Comparison of ENCODE assay signal across 22 cellular contexts in genomic region chr5:72326298-72326649, GRCh38. TPM values are rescaled to one million over a fixed set of nuclear protein-coding genes. Genes with fewer than 3 reads are reported as not detected.
DNase-seq lines count a peak whose midpoint lies in the region; ATAC-seq and TF ChIP-seq lines count a peak whose summit lies in the region.
"Had no signal": no experiment of that assay in that cellular context is flagged by ENCODE, and none has a peak within 500 bp of the region (broad histone marks: within the 10 kb centered on the region; RNA-seq: fewer than 3 reads in every experiment).

No MANE protein-coding gene starts in this region.

- H3K4me1 ChIP-seq in PC-3 (ENCODE audit: insufficient read depth, low read length), result peaks cover 36% of the 10 kb centered on the region
- H3K4me1 ChIP-seq in stomach, result peaks cover 0 to 10% (median 4%) of the 10 kb centered on the region in 4 donors

- H2AFZ ChIP-seq in PC-3 (ENCODE audit: low read length), result no peak overlapping the region

- H3K27me3 Mint-ChIP-seq in activated CD8-positive, alpha-beta memory T cell treated with anti-CD3 and anti-CD28 coated beads, Interleukin-2, amount 10 ng/mL, durations not matched to agents 7 days and 5 days, result no peaks in the 10 kb centered on the region
- no peaks in the 10 kb centered on the region for H3K27me3 Mint-ChIP-seq in activated CD4-positive, alpha-beta memory T cell treated with anti-CD3 and anti-CD28 coated beads, Interleukin-2, amount 10 ng/mL, durations not matched to agents 7 days and 5 days
- H3K27me3 Mint-ChIP-seq: activated naive CD8-positive, alpha-beta T cell treated with anti-CD3 and anti-CD28 coated beads, Interleukin-2, amount 50 U/mL, for 24 hours; IgD-negative memory B cell; progenitor cell of endocrine pancreas; T-cell had no signal

- H3K27ac Mint-ChIP-seq in activated CD8-positive, alpha-beta memory T cell treated with anti-CD3 and anti-CD28 coated beads, Interleukin-2, amount 10 ng/mL, durations not matched to agents 7 days and 5 days, result peak overlapping the region; percentile 48
- H3K27ac Mint-ChIP-seq in activated CD4-positive, alpha-beta memory T cell treated with anti-CD3 and anti-CD28 coated beads, Interleukin-2, amount 10 ng/mL, durations not matched to agents 7 days and 5 days, result no peak overlapping the region
- H3K27ac Mint-ChIP-seq: activated naive CD8-positive, alpha-beta T cell treated with anti-CD3 and anti-CD28 coated beads, Interleukin-2, amount 50 U/mL, for 24 hours; activated T-helper 2 cell treated with anti-CD3 and anti-CD28 coated beads, Interferon-gamma antibody, Interleukin-2, Interleukin-4, amounts not matched to agents 10 μg/mL and 5 μg/mL and 100 μg/mL, durations not matched to agents 14 hours and 24 hours and 36 hours; CD14-positive monocyte; progenitor cell of endocrine pancreas; T-cell had no signal

- H3F3A ChIP-seq in PC-3 (ENCODE audit: low read length, unreplicated experiment), result peaks cover 3% of the 10 kb centered on the region

- H3K9me3 ChIP-seq in PC-3 (ENCODE audit: low read length) (no peaks in the 10 kb centered on the region), stomach (no peaks in the 10 kb centered on the region)
- H3K9me3 ChIP-seq: heart right ventricle, sigmoid colon had no signal

- peaks cover 52% of the 10 kb centered on the region for H3K36me3 Mint-ChIP-seq in activated CD8-positive, alpha-beta memory T cell treated with anti-CD3 and anti-CD28 coated beads, Interleukin-2, amount 10 ng/mL, durations not matched to agents 7 days and 5 days
- H3K36me3 Mint-ChIP-seq in activated CD4-positive, alpha-beta memory T cell treated with anti-CD3 and anti-CD28 coated beads, Interleukin-2, amount 10 ng/mL, durations not matched to agents 7 days and 5 days (ENCODE audit: low read depth), result peaks cover 52% of the 10 kb centered on the region

- TF ChIP-seq CTCF in PC-3 (conservative IDR thresholded peaks at IDR 0.05; ENCODE audit: low read depth, low read length) (no peak), dorsolateral prefrontal cortex (IDR thresholded peaks at IDR 0.05 in 54 of 56, conservative IDR thresholded peaks at IDR 0.05 in 2 of 56; ENCODE audit: low read depth in 1 of 56, partially characterized antibody in 56 of 56) (no peak), stomach (IDR thresholded peaks at IDR 0.05) (no peak), GM20000 (IDR thresholded peaks at IDR 0.05; ENCODE audit: extremely low read depth, missing control alignments) (no peak)

- H3K27me3 ChIP-seq in PC-3 (ENCODE audit: low read length) (no peaks in the 10 kb centered on the region), dorsolateral prefrontal cortex (no peaks in the 10 kb centered on the region), stomach (no peaks in the 10 kb centered on the region)
- H3K27me3 ChIP-seq: heart right ventricle, sigmoid colon had no signal

- H3K4me2 ChIP-seq in PC-3 (ENCODE audit: low read length), result peak overlapping the region; percentile 29; the same call in 1 of the 2 replicates

- CTCF ChIA-PET in activated CD8-positive, alpha-beta memory T cell treated with anti-CD3 and anti-CD28 coated beads, Interleukin-2, amount 10 ng/mL, durations not matched to agents 7 days and 5 days (lab: Charles Lee), result interaction anchor here (0.9 kb wide), 1 partner anchor 34 kb away, joined by 3 read pairs; no protein-coding TSS in a partner anchor
- CTCF ChIA-PET in PC-3 (lab: Charles Lee), result no interaction called here
- CTCF ChIA-PET in activated CD4-positive, alpha-beta memory T cell treated with anti-CD3 and anti-CD28 coated beads, Interleukin-2, amount 10 ng/mL, durations not matched to agents 7 days and 5 days (lab: Charles Lee), result no interaction called here

- no peak for TF ChIP-seq EP300 in stomach (IDR thresholded peaks at IDR 0.05)

- H3K27ac ChIP-seq in PC-3 (ENCODE audit: low read length) (peak overlapping the region; percentile 59), dorsolateral prefrontal cortex (peak overlapping the region in 38 of 59 donors; percentile 5 to 76 (median 46)), stomach (peak overlapping the region in 3 of 5 donors; percentile 5 to 47 (median 21))

- peaks cover 13% of the 10 kb centered on the region for H3K79me2 ChIP-seq in PC-3 (ENCODE audit: low read length)

- H3K4me3 ChIP-seq in PC-3 (ENCODE audit: low read length) (no peak overlapping the region), dorsolateral prefrontal cortex (no peak overlapping the region), stomach (no peak overlapping the region)
- H3K4me3 ChIP-seq: heart right ventricle, sigmoid colon had no signal

- no peak for ATAC-seq in activated CD8-positive, alpha-beta memory T cell treated with anti-CD3 and anti-CD28 coated beads, Interleukin-2, amount 10 ng/mL, durations not matched to agents 7 days and 5 days
- no peak for ATAC-seq in PC-3
- ATAC-seq: activated naive CD8-positive, alpha-beta T cell treated with anti-CD3 and anti-CD28 coated beads, Interleukin-2, amount 50 U/mL, for 24 hours; heart right ventricle; left ventricle myocardium superior; T-cell had no signal

- no peaks in the 10 kb centered on the region for H3K9me2 ChIP-seq in PC-3 (replicated peaks; ENCODE audit: low read length)

- DNase-seq in activated CD8-positive, alpha-beta memory T cell treated with anti-CD3 and anti-CD28 coated beads, Interleukin-2, amount 10 ng/mL, durations not matched to agents 7 days and 5 days, result no peak
- no peak for DNase-seq in activated CD8-positive, alpha-beta memory T cell treated with anti-CD3 and anti-CD28 coated beads, Interleukin-2, amount 50 U/mL, for 4 hours
- DNase-seq in PC-3 (no peak), dorsolateral prefrontal cortex (no peak), stomach (no peak), GM20000 (ENCODE audit: low spot score) (no peak)
- DNase-seq in activated effector memory CD4-positive, alpha-beta T cell treated with Interleukin-2 at 50 U/mL for 16 hours, result no peak
- no peak for DNase-seq in activated CD4-positive, alpha-beta memory T cell treated with anti-CD3 and anti-CD28 coated beads, Interleukin-2, amount 10 ng/mL, durations not matched to agents 7 days and 5 days
- DNase-seq: activated CD4-positive, alpha-beta T cell treated with anti-CD3 and anti-CD28 coated beads for 4 hours; activated naive CD8-positive, alpha-beta T cell treated with anti-CD3 and anti-CD28 coated beads, Interleukin-2, amount 50 U/mL, for 24 hours; cortex of kidney; heart right ventricle; left ventricle myocardium superior; NCI-H2107; Right ventricle myocardium superior; sigmoid colon; T-cell had no signal

- no peaks in the 10 kb centered on the region for H4K20me1 ChIP-seq in PC-3 (ENCODE audit: low read length)

- peaks cover 15% of the 10 kb centered on the region; the same call in 1 of the 2 replicates for H3K36me3 ChIP-seq in PC-3 (ENCODE audit: low read depth, low read length)
- peaks cover 6 to 73% (median 56%) of the 10 kb centered on the region in 4 donors for H3K36me3 ChIP-seq in stomach

- intact Hi-C loops in PC-3 (cut with micrococcal nuclease) (no loop called here), dorsolateral prefrontal cortex (cut with DNase I) (loop anchor here in 1 of 2 donors (5.0 kb wide), 1 partner anchor 544 kb away; no protein-coding TSS in a partner anchor), stomach (cut with DNase I; ENCODE audit: low total_unique reads) (no loop called here)

- TF ChIP-seq POLR2A in stomach (IDR thresholded peaks at IDR 0.05), result no peak

- POLR2A ChIA-PET in PC-3 (lab: Charles Lee; ENCODE audit: unreplicated experiment), result no interaction called here
- POLR2A ChIA-PET in activated CD4-positive, alpha-beta memory T cell treated with anti-CD3 and anti-CD28 coated beads, Interleukin-2, amount 10 ng/mL, durations not matched to agents 7 days and 5 days (lab: Charles Lee), result no interaction called here

- peaks cover 12% of the 10 kb centered on the region for H3K4me1 Mint-ChIP-seq in activated CD8-positive, alpha-beta memory T cell treated with anti-CD3 and anti-CD28 coated beads, Interleukin-2, amount 10 ng/mL, durations not matched to agents 7 days and 5 days
- peaks cover 16% of the 10 kb centered on the region for H3K4me1 Mint-ChIP-seq in activated CD4-positive, alpha-beta memory T cell treated with anti-CD3 and anti-CD28 coated beads, Interleukin-2, amount 10 ng/mL, durations not matched to agents 7 days and 5 days
- H3K4me1 Mint-ChIP-seq: CD14-positive monocyte had no signal

- no peak overlapping the region for H3K4me3 Mint-ChIP-seq in activated CD8-positive, alpha-beta memory T cell treated with anti-CD3 and anti-CD28 coated beads, Interleukin-2, amount 10 ng/mL, durations not matched to agents 7 days and 5 days
- no peak overlapping the region for H3K4me3 Mint-ChIP-seq in activated CD4-positive, alpha-beta memory T cell treated with anti-CD3 and anti-CD28 coated beads, Interleukin-2, amount 10 ng/mL, durations not matched to agents 7 days and 5 days
- H3K4me3 Mint-ChIP-seq: activated naive CD8-positive, alpha-beta T cell treated with anti-CD3 and anti-CD28 coated beads, Interleukin-2, amount 50 U/mL, for 24 hours; CD14-positive monocyte; IgD-negative memory B cell; neural crest cell; T-cell had no signal

- H3K9ac ChIP-seq in PC-3 (ENCODE audit: low read length), result no peak overlapping the region

- 67 to 87% (median 78%) methylated on average over 2 of the region's 2 CpGs for WGBS in stomach, 5 donors

- BruUV-seq in PC-3 (replicated peaks; lab: Mats Ljungman, UMichigan), result no TSS peak

- H3K9me3 Mint-ChIP-seq in activated CD8-positive, alpha-beta memory T cell treated with anti-CD3 and anti-CD28 coated beads, Interleukin-2, amount 10 ng/mL, durations not matched to agents 7 days and 5 days (ENCODE audit: low read depth), result no peaks in the 10 kb centered on the region
- H3K9me3 Mint-ChIP-seq in activated CD4-positive, alpha-beta memory T cell treated with anti-CD3 and anti-CD28 coated beads, Interleukin-2, amount 10 ng/mL, durations not matched to agents 7 days and 5 days, result no peaks in the 10 kb centered on the region
- H3K9me3 Mint-ChIP-seq: activated naive CD8-positive, alpha-beta T cell treated with anti-CD3 and anti-CD28 coated beads, Interleukin-2, amount 50 U/mL, for 24 hours; activated T-helper 2 cell treated with anti-CD3 and anti-CD28 coated beads, Interferon-gamma antibody, Interleukin-2, Interleukin-4, amounts not matched to agents 10 μg/mL and 5 μg/mL and 100 μg/mL, durations not matched to agents 14 hours and 24 hours and 36 hours; CD14-positive monocyte; IgD-negative memory B cell; neural crest cell; T-cell had no signal

RNA-seq across cellular contexts. Expression of gene PTCD2, which starts 6.1 kb away (rescaled TPM):
- total RNA-seq in activated CD8-positive, alpha-beta memory T cell treated with anti-CD3 and anti-CD28 coated beads, Interleukin-2, amount 10 ng/mL, durations not matched to agents 7 days and 5 days, result 10 to 100 TPM; 10.2 to 10.6 TPM
- total RNA-seq in PC-3 (2014; rRNA removed), result 3.4 and 6.0 TPM in 2 replicates
- total RNA-seq in dorsolateral prefrontal cortex, result 10 to 100 TPM in 118 of 120 experiments, 1 to 10 TPM in 2; 8.9 to 22.9 (median 15.3) TPM
- total RNA-seq in stomach, result 10 to 100 TPM in 1 of 5 donors, 1 to 10 TPM in 4; 1.3 to 56.7 (median 2.9) TPM
- polyA plus RNA-seq in stomach, result 1 to 10 TPM; 1.7 to 3.8 (median 2.3) TPM
- 1 to 10 TPM; 7.5 to 8.4 TPM for total RNA-seq in activated CD4-positive, alpha-beta memory T cell treated with anti-CD3 and anti-CD28 coated beads, Interleukin-2, amount 10 ng/mL, durations not matched to agents 7 days and 5 days

RNA-seq across cellular contexts. Expression of gene MRPS27, which starts 6.2 kb away (rescaled TPM):
- total RNA-seq in activated CD8-positive, alpha-beta memory T cell treated with anti-CD3 and anti-CD28 coated beads, Interleukin-2, amount 10 ng/mL, durations not matched to agents 7 days and 5 days, result 10 to 100 TPM; 45.5 to 52.6 TPM
- 48.6 and 59.0 TPM in 2 replicates for total RNA-seq in PC-3 (2014; rRNA removed)
- total RNA-seq in dorsolateral prefrontal cortex, result 10 to 100 TPM; 28.4 to 79.4 (median 47.7) TPM
- total RNA-seq in stomach, result 10 to 100 TPM; 14.8 to 43.3 (median 21.0) TPM
- polyA plus RNA-seq in stomach, result 10 to 100 TPM; 22.0 to 24.5 (median 24.3) TPM
- 10 to 100 TPM; 34.5 to 41.1 TPM for total RNA-seq in activated CD4-positive, alpha-beta memory T cell treated with anti-CD3 and anti-CD28 coated beads, Interleukin-2, amount 10 ng/mL, durations not matched to agents 7 days and 5 days
